Comparison of ENCODE assay signal across 7 cellular contexts in genomic region chr13:111058339-111058738, GRCh38. TPM values are rescaled to one million over a fixed set of nuclear protein-coding genes. Genes with fewer than 3 reads are reported as not detected.
A peak's percentile ranks its signal among the peaks of the same experiment; 100 is the strongest.
DNase-seq lines count a peak whose midpoint lies in the region; ATAC-seq, FAIRE-seq and TF ChIP-seq lines count a peak whose summit lies in the region.
"Not testable (repeated sequence)": the region's sequence is repeated elsewhere in the genome, so short reads cannot be mapped to it uniquely, and the experiment has no call there.

No MANE protein-coding gene starts in this region.

- H3K4ac ChIP-seq in H1 (replicated peaks; ENCODE audit: insufficient read length, low read depth, low read length), result not testable (repeated sequence)

- H3K14ac ChIP-seq in H1 (ENCODE audit: insufficient read length), result not testable (repeated sequence)

- not testable (repeated sequence) for H3K23ac ChIP-seq in H1 (ENCODE audit: insufficient read length)

- not testable (repeated sequence) for H3K36me3 ChIP-seq in BLaER1; astrocyte (ENCODE audit: insufficient read depth, low read length); H1 (ENCODE audit: control insufficient read depth in 2 of 4, insufficient read depth in 4 of 4, low read length in 3 of 4); lung (ENCODE audit: control insufficient read depth in 2 of 2, insufficient read depth in 2 of 2, low read length in 2 of 2)

- H3K27me3 Mint-ChIP-seq in HFFc6 (ENCODE audit: insufficient read depth), result peaks cover 27% of the 10 kb centered on the region
- not testable (repeated sequence) for H3K27me3 Mint-ChIP-seq in astrocyte (ENCODE audit: low read depth, unreplicated experiment)

- H3K4me1 Mint-ChIP-seq in HFFc6 (ENCODE audit: low read depth), result peaks cover 19% of the 10 kb centered on the region
- H3K4me1 Mint-ChIP-seq in astrocyte (ENCODE audit: low read depth, unreplicated experiment), result not testable (repeated sequence)

- H2BK20ac ChIP-seq in H1 (ENCODE audit: low read length), result not testable (repeated sequence)

- H2AK5ac ChIP-seq in H1 (ENCODE audit: low read depth, low read length), result not testable (repeated sequence)

- H3K36me3 Mint-ChIP-seq in HFFc6 (ENCODE audit: low read depth); astrocyte (ENCODE audit: low read depth, unreplicated experiment): not testable (repeated sequence)

- not testable (repeated sequence) for ATAC-seq in lung (ENCODE audit: insufficient read depth, low FRiP score)

- not testable (repeated sequence) for TF ChIP-seq RAD21 in H1 (IDR thresholded peaks at IDR 0.05 in 1 of 2, conservative IDR thresholded peaks at IDR 0.05 in 1 of 2; ENCODE audit: low read depth in 2 of 2, low read length in 2 of 2)

- H2BK15ac ChIP-seq in H1 (ENCODE audit: low read length), result not testable (repeated sequence)

- TF ChIP-seq CTCF in HFFc6 (IDR thresholded peaks at IDR 0.05); astrocyte (IDR thresholded peaks at IDR 0.05; ENCODE audit: insufficient read depth, low read depth, low read length); H1 (IDR thresholded peaks at IDR 0.05; ENCODE audit: control extremely low read depth in 1 of 3, insufficient read depth in 1 of 3, low read depth in 1 of 3, low read length in 3 of 3); lung (IDR thresholded peaks at IDR 0.05; ENCODE audit: control extremely low read depth, extremely low read depth): not testable (repeated sequence)

- H3K79me1 ChIP-seq in H1 (ENCODE audit: low read depth, low read length), result not testable (repeated sequence)

- TF ChIP-seq POLR2A in H1 (IDR thresholded peaks at IDR 0.05; ENCODE audit: control extremely low read depth in 1 of 2, low read depth in 2 of 2, low read length in 2 of 2), result not testable (repeated sequence)

- H4K8ac ChIP-seq in H1 (ENCODE audit: extremely low read depth, insufficient read depth, low read length), result not testable (repeated sequence)

- not testable (repeated sequence) for DNase-seq in HFFc6; astrocyte (ENCODE audit: low read depth); H1 (ENCODE audit: low read depth in 1 of 2, low spot score in 2 of 2)
- DNase-seq in NCI-H2171 treated with DMSO at 0.1 percent for 48 hours (lab: John Stamatoyannopoulos, UW) (peak; percentile 62), NCI-H748 (lab: John Stamatoyannopoulos, UW; ENCODE audit: unreplicated experiment) (peak; percentile 71), lung (ENCODE audit: low spot score) (peak; percentile 14)

- not testable (repeated sequence) for H3K79me2 ChIP-seq in astrocyte (ENCODE audit: insufficient read depth, low read length); H1 (ENCODE audit: control insufficient read depth in 1 of 2, insufficient read depth in 2 of 2, low read length in 2 of 2)

- 0 out of 2 replicates have a peak overlapping the region, but pooled peaks have one; percentile 77 for H2BK12ac ChIP-seq in H1 (ENCODE audit: low read depth, low read length)

- not testable (repeated sequence) for H4K91ac ChIP-seq in H1 (replicated peaks; ENCODE audit: insufficient read length, low read length)

- H3K27ac Mint-ChIP-seq in HFFc6 (peak overlapping the region; percentile 72; the same call in 1 of the 2 replicates), astrocyte (ENCODE audit: unreplicated experiment) (peak overlapping the region; percentile 49)

- not testable (repeated sequence) for TF ChIP-seq EP300 in H1 (IDR thresholded peaks at IDR 0.05; ENCODE audit: borderline replicate concordance in 1 of 2, low read depth in 2 of 2, low read length in 2 of 2)

- H3K9me3 ChIP-seq in BLaER1, result peaks cover 20% of the 10 kb centered on the region
- H3K9me3 ChIP-seq in astrocyte (ENCODE audit: insufficient read depth, low read depth, low read length); H1 (ENCODE audit: insufficient read depth in 2 of 2, low read depth in 1 of 2, low read length in 1 of 2); lung (ENCODE audit: control insufficient read depth in 2 of 2, insufficient read depth in 1 of 2, low read length in 1 of 2): not testable (repeated sequence)

- not testable (repeated sequence) for H3K27me3 ChIP-seq in BLaER1; astrocyte (ENCODE audit: insufficient read depth, low read length); H1 (replicated peaks in 1 of 4; ENCODE audit: control insufficient read depth in 3 of 4, extremely low read depth in 1 of 4, insufficient read depth in 3 of 4, low read length in 3 of 4); lung (ENCODE audit: control insufficient read depth, insufficient read depth)

- CTCF ChIA-PET in H1 (lab: Charles Lee; ENCODE audit: partially characterized antibody), result interaction anchor here (0.6 to 4.4 kb wide), 3 partner anchors 10 to 371 kb away, joined by 3 to 26 read pairs (median 4); no protein-coding TSS in a partner anchor

- H3K23me2 ChIP-seq in H1 (ENCODE audit: low read depth, low read length), result not testable (repeated sequence)

- H2AFZ ChIP-seq in astrocyte (ENCODE audit: low read depth, low read length); H1 (ENCODE audit: low read length): not testable (repeated sequence)

- not testable (repeated sequence) for H2BK5ac ChIP-seq in H1 (ENCODE audit: low read depth, low read length)

- not testable (repeated sequence) for H3K4me3 ChIP-seq in BLaER1; astrocyte (ENCODE audit: insufficient read depth, low read depth, low read length); H1 (ENCODE audit: extremely low read depth in 1 of 4, insufficient read depth in 2 of 4, low read depth in 3 of 4, low read length in 4 of 4); lung

- H4K20me1 ChIP-seq in BLaER1; astrocyte (ENCODE audit: insufficient read depth, low read length); H1 (replicated peaks in 1 of 2; ENCODE audit: control insufficient read depth in 1 of 2, insufficient read depth in 2 of 2, low read length in 2 of 2): not testable (repeated sequence)

- peak overlapping the region; percentile 34 for H3K4me2 ChIP-seq in BLaER1
- H3K4me2 ChIP-seq in astrocyte (ENCODE audit: low read length); H1 (ENCODE audit: insufficient read depth in 1 of 2, low read depth in 2 of 2, low read length in 2 of 2): not testable (repeated sequence)

- peaks cover 16% of the 10 kb centered on the region for H3K9me3 Mint-ChIP-seq in HFFc6
- H3K9me3 Mint-ChIP-seq in astrocyte (ENCODE audit: unreplicated experiment), result peaks cover 20% of the 10 kb centered on the region

- not testable (repeated sequence) for H2BK120ac ChIP-seq in H1 (replicated peaks; ENCODE audit: low read depth, low read length)

- H3K4me3 Mint-ChIP-seq in HFFc6; astrocyte (ENCODE audit: unreplicated experiment): not testable (repeated sequence)

- POLR2A ChIA-PET in H1 (lab: Charles Lee; ENCODE audit: partially characterized antibody), result interaction anchor here (0.6 kb wide), 1 partner anchor 154 kb away, joined by 3 read pairs; no protein-coding TSS in a partner anchor

- not testable (repeated sequence) for FAIRE-seq in astrocyte (lab: Jason Lieb, UNC); H1 (lab: Jason Lieb, UNC)

- H3K4me1 ChIP-seq in BLaER1, result peaks cover 11% of the 10 kb centered on the region
- H3K4me1 ChIP-seq in astrocyte (ENCODE audit: insufficient read depth, low read length); H1 (replicated peaks in 1 of 4; ENCODE audit: control insufficient read depth in 3 of 4, insufficient read depth in 4 of 4, low read length in 3 of 4); lung (ENCODE audit: control insufficient read depth in 2 of 2, insufficient read depth in 2 of 2, low read length in 2 of 2): not testable (repeated sequence)

- not testable (repeated sequence) for H3K9ac ChIP-seq in BLaER1; astrocyte (ENCODE audit: low read length); H1 (replicated peaks in 1 of 4; ENCODE audit: extremely low read depth in 1 of 4, low read depth in 3 of 4, low read length in 3 of 4)

- H4K5ac ChIP-seq in H1 (ENCODE audit: insufficient read length, low read depth, low read length), result not testable (repeated sequence)

- not testable (repeated sequence) for H3K18ac ChIP-seq in H1 (ENCODE audit: extremely low read depth, low read length)

- H3K27ac ChIP-seq in BLaER1; astrocyte (ENCODE audit: low read depth, low read length); H1 (ENCODE audit: low read depth, low read length); lung (ENCODE audit: low read depth in 1 of 2, low read length in 1 of 2): not testable (repeated sequence)

- not testable (repeated sequence) for H3K56ac ChIP-seq in H1 (replicated peaks; ENCODE audit: insufficient read length, low read depth, low read length)

RNA-seq across cellular contexts. Expression of gene ARHGEF7, which starts 56.8 kb away (rescaled TPM):
- 10 to 100 TPM; 32.3 to 38.1 (median 35.0) TPM for total RNA-seq in HFFc6 (2021; fragmentation: NEBNext Ultra II Directional; extraction: Animal tissue kit (Norgen Biotek cat#: 25700))
- total RNA-seq in astrocyte (64.7 and 73.7 TPM in 2 replicates), lung (100 to 1,000 TPM in 1 of 2 donors, 10 to 100 TPM in 1; 54.6 to 143 TPM)
- 51.7 and 56.5 TPM in 2 replicates for total RNA-seq in H1 (2021; fragmentation: NEBNext Ultra II Directional; extraction: Animal tissue kit (Norgen Biotek cat#: 25700))
- polyA plus RNA-seq in H1 (2011; rRNA removed) (26.2 and 27.4 TPM in 2 replicates), lung (10 to 100 TPM; 20.9 to 21.1 TPM)
- 22.9 TPM for polyA plus RNA-seq in H1 (2011; cell fraction: cytosol; rRNA removed)
- polyA plus RNA-seq in H1 (2011; cell fraction: nucleus; rRNA removed), result 72.3 TPM
- polyA plus RNA-seq in H1 (2012, experiment 1 of 2), result 31.1 to 36.7 TPM (median 35.3 TPM) in 4 replicates
- 8.2 TPM for polyA plus RNA-seq in H1 (2012, experiment 2 of 2)
- polyA plus RNA-seq in H1 (2013, experiment 1 of 2), result 27.7 TPM
- polyA plus RNA-seq in H1 (2013, experiment 2 of 2), result 26.2 TPM
- 38.5 and 39.6 TPM in 2 replicates for polyA minus RNA-seq in H1 (2011; rRNA and poly(A)+ RNA removed)
- polyA minus RNA-seq in H1 (2011; cell fraction: cytosol; rRNA and poly(A)+ RNA removed), result 28.9 TPM
- 89.1 TPM for polyA minus RNA-seq in H1 (2011; cell fraction: nucleus; rRNA and poly(A)+ RNA removed)
